In the genomic region with DNA sequence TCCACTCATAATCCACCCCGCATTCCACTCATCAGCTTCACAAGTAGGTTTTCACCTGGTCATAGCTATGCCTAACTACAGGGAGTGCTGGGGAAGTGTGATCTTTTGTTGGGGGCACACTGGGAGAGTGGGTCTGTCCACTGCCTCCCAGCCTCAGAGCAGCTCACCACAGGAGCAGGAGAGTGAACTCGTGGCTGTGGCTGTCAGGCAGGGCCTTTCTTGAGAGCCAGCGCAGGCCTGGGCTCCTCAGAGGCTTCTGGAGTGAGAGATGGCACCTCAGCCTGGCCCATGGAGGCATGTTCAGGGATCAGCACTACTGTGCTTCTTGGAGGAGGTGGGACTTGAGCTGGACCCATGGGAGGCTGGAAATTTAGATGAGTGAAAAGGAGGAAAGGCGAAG, we compare ENCODE assay signal across 19 cellular contexts. TPM values are rescaled to one million over a fixed set of nuclear protein-coding genes. Genes with fewer than 3 reads are reported as not detected.
"Had no signal": no experiment of that assay in that cellular context is flagged by ENCODE, and none has a peak within 500 bp of the region (broad histone marks: within the 10 kb centered on the region; RNA-seq: fewer than 3 reads in every experiment).

No MANE protein-coding gene starts in this region.

- DNase-seq: activated T-cell treated with anti-CD3 and anti-CD28 coated beads, Interleukin-2, amount 50 U/mL, for 48 hours; esophagus squamous epithelium; foreskin keratinocyte; immature natural killer cell; left cardiac atrium; lower lobe of right lung; nucleus accumbens; psoas muscle; right lobe of liver; SHP77; stimulated activated CD4-positive, alpha-beta T cell treated with anti-CD3 and anti-CD28 coated beads, Interleukin-1b, Interleukin-23, amount 100 ng/mL, for 48 hours; stimulated activated naive B cell treated with anti-CD40 and anti-IgM and Interleukin-4, amounts not matched to agents 10 μg/mL and 1 μg/mL and 100 μg/mL, for 72 hours; upper lobe of left lung had no signal

- H3K4me3 Mint-ChIP-seq: immature natural killer cell; mesothelial cell of epicardium; stimulated activated naive B cell treated with anti-CD40 and anti-IgM and Interleukin-4, amounts not matched to agents 10 μg/mL and 1 μg/mL and 100 μg/mL, for 72 hours; T-helper 1 cell treated with Interleukin-12 subunit alpha and Interleukin-12 subunit beta and Interleukin-4 antibody, amounts not matched to agents 30 μg/mL and 1 μg/mL, for 36 hours had no signal

- H3K27ac Mint-ChIP-seq: T-helper 1 cell treated with Interleukin-12 subunit alpha and Interleukin-12 subunit beta and Interleukin-4 antibody, amounts not matched to agents 30 μg/mL and 1 μg/mL, for 36 hours had no signal

- H3K9me3 Mint-ChIP-seq: immature natural killer cell; mesothelial cell of epicardium; stimulated activated naive B cell treated with anti-CD40 and anti-IgM and Interleukin-4, amounts not matched to agents 10 μg/mL and 1 μg/mL and 100 μg/mL, for 72 hours; T-helper 1 cell treated with Interleukin-12 subunit alpha and Interleukin-12 subunit beta and Interleukin-4 antibody, amounts not matched to agents 30 μg/mL and 1 μg/mL, for 36 hours had no signal

- H3K27me3 Mint-ChIP-seq: stimulated activated naive B cell treated with anti-CD40 and anti-IgM and Interleukin-4, amounts not matched to agents 10 μg/mL and 1 μg/mL and 100 μg/mL, for 72 hours had no signal

- H3K27ac ChIP-seq: cardiac muscle cell, esophagus squamous epithelium, foreskin keratinocyte, lower lobe of right lung, psoas muscle, right lobe of liver, upper lobe of left lung had no signal

RNA-seq across cellular contexts. Expression of gene GNRH2, which starts 4.0 kb away (rescaled TPM):
- total RNA-seq: esophagus squamous epithelium, foreskin keratinocyte, left cardiac atrium, lower lobe of right lung, myocyte, psoas muscle had no signal

RNA-seq across cellular contexts. Expression of gene OXT, which starts 32.0 kb away (rescaled TPM):
- total RNA-seq: astrocyte, cardiac muscle cell, esophagus squamous epithelium, foreskin keratinocyte, lower lobe of right lung, mesothelial cell of epicardium, myocyte, psoas muscle had no signal

RNA-seq across cellular contexts. Expression of gene AVP, which starts 45.1 kb away (rescaled TPM):
- total RNA-seq: activated CD8-positive, alpha-beta memory T cell treated with anti-CD3 and anti-CD28 coated beads for 36 hours; astrocyte; cardiac muscle cell; esophagus squamous epithelium; foreskin keratinocyte; left cardiac atrium; lower lobe of right lung; mesothelial cell of epicardium; myocyte; psoas muscle; upper lobe of left lung had no signal
